ENCODE assay signal across 9 cellular contexts in the genomic region with DNA sequence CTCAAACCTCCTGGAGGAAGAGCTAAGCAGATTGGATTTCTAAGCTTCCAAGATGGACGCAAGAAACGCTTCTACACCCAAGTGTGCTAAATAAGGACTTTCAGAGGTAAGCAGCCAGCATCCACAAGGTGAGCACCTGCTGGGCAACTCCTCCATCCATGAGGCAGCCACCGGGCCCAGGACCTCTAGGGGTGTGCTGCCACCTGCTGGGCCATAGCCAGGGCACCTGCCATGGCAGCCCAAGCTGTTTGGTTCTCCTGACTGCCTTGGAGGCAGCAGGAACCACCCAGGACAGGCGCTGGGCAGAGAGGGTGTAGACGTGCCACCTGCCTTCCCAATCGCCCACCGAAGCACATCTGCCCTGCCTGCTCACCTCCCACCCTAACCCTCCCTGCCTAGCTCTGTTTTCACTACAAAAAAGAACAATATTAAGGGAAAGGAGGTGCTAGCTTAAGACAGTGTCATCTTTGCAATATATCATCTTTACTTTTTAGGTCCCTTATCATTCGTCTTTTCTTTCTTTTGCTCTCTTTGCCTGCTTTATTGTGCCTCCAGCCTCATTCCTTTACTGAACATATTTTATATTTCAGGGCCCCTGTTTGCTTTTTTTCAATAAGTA. TPM values are rescaled to one million over a fixed set of nuclear protein-coding genes. Genes with fewer than 3 reads are reported as not detected.
DNase-seq lines count a peak whose midpoint lies in the region; ATAC-seq, FAIRE-seq and TF ChIP-seq lines count a peak whose summit lies in the region.
"Had no signal": no experiment of that assay in that cellular context is flagged by ENCODE, and none has a peak within 500 bp of the region (broad histone marks: within the 10 kb centered on the region; RNA-seq: fewer than 3 reads in every experiment).

No MANE protein-coding gene starts in this region.

- TF ChIP-seq POLR2A in upper lobe of left lung (IDR thresholded peaks at IDR 0.05), result no peak

- peak overlapping the region; percentile 6 for H3K27ac ChIP-seq in ectodermal cell (ENCODE audit: insufficient read depth, low read depth, low read length, poor library complexity, severe bottlenecking)
- H3K27ac ChIP-seq in neural progenitor cell, result no peak overlapping the region
- no peak overlapping the region for H3K27ac ChIP-seq in upper lobe of left lung

- no peaks in the 10 kb centered on the region for H3K27me3 ChIP-seq in ectodermal cell (ENCODE audit: control insufficient read depth, insufficient read depth, low read length, poor library complexity, severe bottlenecking)
- H3K27me3 ChIP-seq in neural progenitor cell, result no peaks in the 10 kb centered on the region
- H3K27me3 ChIP-seq in upper lobe of left lung, result no peaks in the 10 kb centered on the region

- H4K20me1 ChIP-seq in neural progenitor cell (ENCODE audit: low read depth), result peaks cover 15% of the 10 kb centered on the region

- no peak for TF ChIP-seq EP300 in upper lobe of left lung (IDR thresholded peaks at IDR 0.05)

- CTCF ChIA-PET in HEK293T (lab: Yijun Ruan, JAX), result interaction anchor here (0.6 to 2.1 kb wide), 10 partner anchors 13 to 197 kb away, joined by 3 to 10 read pairs (median 4); a partner anchor contains a TSS

- WGBS in ectodermal cell, 2 experiments, result 76 to 78% methylated on average over 8 of the region's 8 CpGs
- WGBS in upper lobe of left lung, 2 donors, result 65 to 76% methylated on average over 7 to 8 of the region's 8 CpGs

- H3K27me3 Mint-ChIP-seq in neural progenitor cell (ENCODE audit: insufficient read depth, low read depth), result no peaks in the 10 kb centered on the region
- H3K27me3 Mint-ChIP-seq: stimulated activated naive CD8-positive, alpha-beta T cell treated with anti-CD3 and anti-CD28 coated beads, Interleukin-15, Interleukin-2, amounts not matched to agents 100 ng/mL and 50 ng/mL, for 24 hours had no signal

- H3K36me3 Mint-ChIP-seq in neural progenitor cell, result peaks cover 11% of the 10 kb centered on the region

- H3K36me3 ChIP-seq in ectodermal cell (ENCODE audit: control insufficient read depth, insufficient read depth, low read length) (peaks cover 11% of the 10 kb centered on the region), neural progenitor cell (no peaks in the 10 kb centered on the region), upper lobe of left lung (peaks cover 10 to 25% (median 15%) of the 10 kb centered on the region in 4 donors)

- no peaks in the 10 kb centered on the region for H3K4me1 ChIP-seq in ectodermal cell (ENCODE audit: control insufficient read depth, insufficient read depth, low read length)
- H3K4me1 ChIP-seq in neural progenitor cell, result peaks cover 5% of the 10 kb centered on the region
- peaks cover 9 to 16% (median 14%) of the 10 kb centered on the region in 4 donors for H3K4me1 ChIP-seq in upper lobe of left lung

- H3K9me3 ChIP-seq in ectodermal cell (ENCODE audit: control insufficient read depth, low read length) (no peaks in the 10 kb centered on the region), neural progenitor cell (ENCODE audit: low read depth) (no peaks in the 10 kb centered on the region), upper lobe of left lung (no peaks in the 10 kb centered on the region)

- no peaks in the 10 kb centered on the region for H3K9me3 Mint-ChIP-seq in neural progenitor cell
- H3K9me3 Mint-ChIP-seq: stimulated activated naive CD8-positive, alpha-beta T cell treated with anti-CD3 and anti-CD28 coated beads, Interleukin-15, Interleukin-2, amounts not matched to agents 100 ng/mL and 50 ng/mL, for 24 hours had no signal

- H3K4me3 ChIP-seq in ectodermal cell (ENCODE audit: insufficient read depth, low read depth, low read length) (no peak overlapping the region), neural progenitor cell (no peak overlapping the region), upper lobe of left lung (no peak overlapping the region)

- no peaks in the 10 kb centered on the region for H3K4me1 Mint-ChIP-seq in neural progenitor cell

- H2AFZ ChIP-seq in neural progenitor cell (replicated peaks), result no peak overlapping the region

- H3K27ac Mint-ChIP-seq in neural progenitor cell, result no peak overlapping the region
- H3K27ac Mint-ChIP-seq: stimulated activated naive CD8-positive, alpha-beta T cell treated with anti-CD3 and anti-CD28 coated beads, Interleukin-15, Interleukin-2, amounts not matched to agents 100 ng/mL and 50 ng/mL, for 24 hours had no signal

- TF ChIP-seq CTCF in neural progenitor cell (IDR thresholded peaks at IDR 0.05) (peak; percentile 61), upper lobe of left lung (IDR thresholded peaks at IDR 0.05) (peak; percentile 50 to 87 (median 66))

- H3F3A ChIP-seq in neural progenitor cell (ENCODE audit: low read depth), result peaks cover 3% of the 10 kb centered on the region

- POLR2A ChIA-PET in HEK293T (lab: Yijun Ruan, JAX), result interaction anchor here (0.8 kb wide), 1 partner anchor 25 kb away, joined by 4 read pairs; a partner anchor contains a TSS

- no peak overlapping the region for H3K4me3 Mint-ChIP-seq in neural progenitor cell
- H3K4me3 Mint-ChIP-seq: stimulated activated naive CD8-positive, alpha-beta T cell treated with anti-CD3 and anti-CD28 coated beads, Interleukin-15, Interleukin-2, amounts not matched to agents 100 ng/mL and 50 ng/mL, for 24 hours had no signal

- no peak overlapping the region for H3K9ac ChIP-seq in neural progenitor cell

- FAIRE-seq in frontal cortex (lab: Jason Lieb, UNC), result no peak

- DNase-seq in EL, result peak; percentile 23
- peak; percentile 44 for DNase-seq in HEK293T (ENCODE audit: extremely low spot score)
- peak; percentile 76 for DNase-seq in NCI-H2196 (lab: John Stamatoyannopoulos, UW; ENCODE audit: unreplicated experiment)
- peak; percentile 85 for DNase-seq in activated CD4-positive, alpha-beta T cell treated with anti-CD3 and anti-CD28 coated beads for 48 hours
- DNase-seq in neural progenitor cell (ENCODE audit: low spot score), result peak; percentile 79
- peak; percentile 70 to 89 for DNase-seq in upper lobe of left lung
- no peak for DNase-seq in frontal cortex (ENCODE audit: low spot score in 2 of 2)

- no peaks in the 10 kb centered on the region for H3K79me2 ChIP-seq in neural progenitor cell (ENCODE audit: low read depth)

- peak; percentile 72 to 92 for ATAC-seq in upper lobe of left lung (ENCODE audit: low FRiP score in 2 of 2)

- no peak overlapping the region for H3K4me2 ChIP-seq in neural progenitor cell

TF ChIP-seq in HEK293T, 16 proteins besides CTCF, POLR2A, EP300 and RAD21:
- TF ChIP-seq FOXA1 (IDR thresholded peaks at IDR 0.05), result no peak
- TF ChIP-seq HDGF (IDR thresholded peaks at IDR 0.05; ENCODE audit: borderline replicate concordance), result no peak
- TF ChIP-seq FOXM1 (IDR thresholded peaks at IDR 0.05; ENCODE audit: borderline replicate concordance), result no peak
- no peak for TF ChIP-seq LEF1 (IDR thresholded peaks at IDR 0.05; ENCODE audit: borderline replicate concordance)
- no peak for TF ChIP-seq FOXK2 (IDR thresholded peaks at IDR 0.05)
- TF ChIP-seq CTBP1 (IDR thresholded peaks at IDR 0.05; ENCODE audit: borderline replicate concordance), result no peak
- no peak for TF ChIP-seq TARDBP (IDR thresholded peaks at IDR 0.05)
- TF ChIP-seq, protein P1, sequence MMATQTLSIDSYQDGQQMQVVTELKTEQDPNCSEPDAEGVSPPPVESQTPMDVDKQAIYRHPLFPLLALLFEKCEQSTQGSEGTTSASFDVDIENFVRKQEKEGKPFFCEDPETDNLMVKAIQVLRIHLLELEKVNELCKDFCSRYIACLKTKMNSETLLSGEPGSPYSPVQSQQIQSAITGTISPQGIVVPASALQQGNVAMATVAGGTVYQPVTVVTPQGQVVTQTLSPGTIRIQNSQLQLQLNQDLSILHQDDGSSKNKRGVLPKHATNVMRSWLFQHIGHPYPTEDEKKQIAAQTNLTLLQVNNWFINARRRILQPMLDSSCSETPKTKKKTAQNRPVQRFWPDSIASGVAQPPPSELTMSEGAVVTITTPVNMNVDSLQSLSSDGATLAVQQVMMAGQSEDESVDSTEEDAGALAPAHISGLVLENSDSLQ (IDR thresholded peaks at IDR 0.05), result no peak
- TF ChIP-seq BHLHE40 (IDR thresholded peaks at IDR 0.05; ENCODE audit: borderline replicate concordance), result no peak
- no peak for TF ChIP-seq ELF4 (IDR thresholded peaks at IDR 0.05)
- no peak for TF ChIP-seq L3MBTL2 (conservative IDR thresholded peaks at IDR 0.05)
- no peak for TF ChIP-seq NFRKB (IDR thresholded peaks at IDR 0.05)
- TF ChIP-seq SP1 (IDR thresholded peaks at IDR 0.05), result no peak
- TF ChIP-seq SUZ12 (IDR thresholded peaks at IDR 0.05), result no peak

RNA-seq across cellular contexts. Expression of a gene that starts 12.9 kb away (rescaled TPM):
- not detected for polyA plus RNA-seq in ectodermal cell (2013, experiment 1 of 4)
- polyA plus RNA-seq in ectodermal cell (2013, experiment 2 of 4), result not detected
- not detected for polyA plus RNA-seq in ectodermal cell (2013, experiment 3 of 4)
- polyA plus RNA-seq in ectodermal cell (2013, experiment 4 of 4), result not detected
- total RNA-seq in neural progenitor cell (ENCODE audit: low replicate concordance) (not detected in 2 replicates), upper lobe of left lung (1 to 10 TPM in 5 of 6 donors, under 1 TPM in 1; 0.81 to 4.2 (median 1.4) TPM), frontal cortex (not detected)

RNA-seq across cellular contexts. Expression of a gene that starts 18.9 kb away (rescaled TPM):
- polyA plus RNA-seq in ectodermal cell (2013, experiment 1 of 4), result 0.96 TPM
- 1.1 TPM for polyA plus RNA-seq in ectodermal cell (2013, experiment 2 of 4)
- polyA plus RNA-seq in ectodermal cell (2013, experiment 3 of 4), result 2.6 TPM
- 3.0 TPM for polyA plus RNA-seq in ectodermal cell (2013, experiment 4 of 4)
- total RNA-seq in neural progenitor cell (ENCODE audit: low replicate concordance) (2.8 and 3.0 TPM in 2 replicates), upper lobe of left lung (100 to 1,000 TPM in 4 of 6 donors, 10 to 100 TPM in 2; 84.9 to 206 (median 105) TPM), frontal cortex (4.5 TPM)

RNA-seq across cellular contexts. Expression of a gene that starts 24.2 kb away (rescaled TPM):
- polyA plus RNA-seq in ectodermal cell (2013, experiment 1 of 4), result 20.2 TPM
- polyA plus RNA-seq in ectodermal cell (2013, experiment 2 of 4), result 14.5 TPM
- polyA plus RNA-seq in ectodermal cell (2013, experiment 3 of 4), result 13.3 TPM
- polyA plus RNA-seq in ectodermal cell (2013, experiment 4 of 4), result 17.6 TPM
- total RNA-seq in neural progenitor cell (ENCODE audit: low replicate concordance), result 19.3 and 20.2 TPM in 2 replicates
- total RNA-seq in upper lobe of left lung, result 100 to 1,000 TPM in 1 of 6 donors, 10 to 100 TPM in 5; 19.4 to 104 (median 32.5) TPM
- total RNA-seq in frontal cortex, result 18.8 TPM

RNA-seq across cellular contexts. Expression of a gene that starts 24.6 kb away (rescaled TPM):
- polyA plus RNA-seq in ectodermal cell (2013, experiment 1 of 4), result 39.2 TPM
- 41.5 TPM for polyA plus RNA-seq in ectodermal cell (2013, experiment 2 of 4)
- polyA plus RNA-seq in ectodermal cell (2013, experiment 3 of 4), result 30.6 TPM
- polyA plus RNA-seq in ectodermal cell (2013, experiment 4 of 4), result 35.6 TPM
- total RNA-seq in neural progenitor cell (ENCODE audit: low replicate concordance), result 23.3 and 49.3 TPM in 2 replicates
- 10 to 100 TPM; 15.4 to 51.3 (median 30.0) TPM for total RNA-seq in upper lobe of left lung
- 15.5 TPM for total RNA-seq in frontal cortex

RNA-seq across cellular contexts. Expression of a gene that starts 27.7 kb away (rescaled TPM):
- 23.4 TPM for polyA plus RNA-seq in ectodermal cell (2013, experiment 1 of 4)
- 24.5 TPM for polyA plus RNA-seq in ectodermal cell (2013, experiment 2 of 4)
- 17.5 TPM for polyA plus RNA-seq in ectodermal cell (2013, experiment 3 of 4)
- 19.5 TPM for polyA plus RNA-seq in ectodermal cell (2013, experiment 4 of 4)
- total RNA-seq in neural progenitor cell (ENCODE audit: low replicate concordance) (13.2 and 16.3 TPM in 2 replicates), upper lobe of left lung (100 to 1,000 TPM in 4 of 6 donors, 10 to 100 TPM in 2; 57.3 to 123 (median 105) TPM), frontal cortex (15.9 TPM)

Comparison
In these comparisons a context has a peak if more than half of its experiments do, and no peak if none do; other contexts are left out.
1. DNase-seq: peak in EL (single experiment), HEK293T (single experiment), NCI-H2196 (single experiment), activated CD4-positive, alpha-beta T cell treated with anti-CD3 and anti-CD28 coated beads for 48 hours (single experiment), neural progenitor cell (single experiment) and upper lobe of left lung (2 of 2); none in frontal cortex (0 of 2).
2. RNA of a gene that starts 18.9 kb away (total RNA-seq): 84.9 to 206 TPM in upper lobe of left lung; 4.5 TPM in frontal cortex (single experiment) and 2.8 to 3.0 TPM in neural progenitor cell; every median in the first group is over 10 times any median in the second.